ENCODE assay signal across 7 cellular contexts in the genomic region with DNA sequence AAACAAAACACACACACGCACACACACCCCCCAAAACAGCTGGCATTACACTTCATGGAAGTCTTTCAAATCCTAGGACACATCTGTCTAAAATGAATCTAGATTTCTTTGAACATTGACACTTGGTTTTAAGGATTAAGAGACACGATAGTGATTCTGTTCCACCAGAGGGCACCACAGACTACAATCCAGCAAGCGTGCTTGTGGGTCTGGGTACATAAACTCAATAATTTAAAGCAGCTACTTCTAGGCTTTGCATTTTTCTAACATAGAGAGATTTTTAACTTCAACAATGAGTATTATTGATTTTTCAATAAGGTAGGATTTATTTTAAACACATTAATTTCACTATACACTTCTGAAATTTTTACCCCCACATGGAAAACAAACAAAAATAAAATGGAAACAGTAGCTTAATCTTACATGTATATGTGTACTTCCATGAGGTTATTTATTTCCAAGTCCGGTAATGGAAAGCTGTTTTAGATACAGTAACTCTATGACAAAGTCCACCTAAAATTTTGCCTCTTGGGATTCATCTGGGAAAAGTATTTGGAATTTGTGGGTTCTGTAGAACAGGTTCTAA.
DNase-seq lines count a peak whose midpoint lies in the region; ATAC-seq and TF ChIP-seq lines count a peak whose summit lies in the region.

No MANE protein-coding gene starts in this region.

- H3K27me3 Mint-ChIP-seq in nephron progenitor cell (ENCODE audit: low read depth, poor library complexity): no peaks in the 10 kb centered on the region

- H3K9me3 ChIP-seq in esophagus muscularis mucosa: no peaks in the 10 kb centered on the region
- no peaks in the 10 kb centered on the region for H3K9me3 ChIP-seq in testis

- peak; percentile 24 for DNase-seq in GM10248 (ENCODE audit: extremely low spot score)
- DNase-seq in NOMO-1 (lab: John Stamatoyannopoulos, UW; ENCODE audit: unreplicated experiment in 2 of 2): peak; percentile 10 to 69
- peak; percentile 58 for DNase-seq in activated CD8-positive, alpha-beta memory T cell treated with anti-CD3 and anti-CD28 coated beads, Interleukin-2, amount 50 U/mL, for 48 hours
- no peak for DNase-seq in esophagus muscularis mucosa (ENCODE audit: extremely low spot score)
- DNase-seq in nephron progenitor cell: peak; percentile 53
- DNase-seq in testis: peak; percentile 76

- H3K27me3 ChIP-seq in esophagus muscularis mucosa (no peaks in the 10 kb centered on the region), testis (no peaks in the 10 kb centered on the region)

- intact Hi-C loops in esophagus muscularis mucosa (cut with DNase I): loop anchor here (2.0 to 10.0 kb wide), 3 partner anchors 70 to 1092 kb away; no protein-coding TSS in a partner anchor
- intact Hi-C loops in testis (cut with DNase I; ENCODE audit: low total_unique reads): no loop called here

- POLR2A ChIA-PET in GM10248 (lab: Yijun Ruan, JAX): no interaction called here

- CTCF ChIA-PET in GM10248 (lab: Yijun Ruan, JAX): interaction anchor here (1.0 to 5.9 kb wide), 10 partner anchors 8 to 660 kb away, joined by 3 to 45 read pairs (median 5); no protein-coding TSS in a partner anchor

- H3K4me3 Mint-ChIP-seq in nephron progenitor cell: no peak overlapping the region

- ATAC-seq in HG03342 (IDR thresholded peaks at IDR 0.05; ENCODE audit: unreplicated experiment): peak; percentile 77

- no peak overlapping the region for H3K27ac Mint-ChIP-seq in nephron progenitor cell

- WGBS in esophagus muscularis mucosa: 30% methylated on average over 4 of the region's 4 CpGs
- 41 to 48% methylated on average over 4 of the region's 4 CpGs for WGBS in testis, 2 donors

- TF ChIP-seq EP300 in esophagus muscularis mucosa (IDR thresholded peaks at IDR 0.05): no peak

- H3K36me3 Mint-ChIP-seq in nephron progenitor cell (ENCODE audit: low read depth): no peaks in the 10 kb centered on the region

- H3K36me3 ChIP-seq in esophagus muscularis mucosa (no peaks in the 10 kb centered on the region), testis (ENCODE audit: low read depth, missing control alignments) (no peaks in the 10 kb centered on the region)

- TF ChIP-seq POLR2A in esophagus muscularis mucosa (IDR thresholded peaks at IDR 0.05; ENCODE audit: low read depth) (no peak), testis (IDR thresholded peaks at IDR 0.05) (no peak)

- peaks cover 14% of the 10 kb centered on the region for H3K9me3 Mint-ChIP-seq in nephron progenitor cell

- H3K4me1 Mint-ChIP-seq in nephron progenitor cell: no peaks in the 10 kb centered on the region

- H3K4me3 ChIP-seq in esophagus muscularis mucosa (no peak overlapping the region), testis (no peak overlapping the region)

- H3K27ac ChIP-seq in esophagus muscularis mucosa (replicated peaks in 1 of 4) (no peak overlapping the region), testis (no peak overlapping the region)

- TF ChIP-seq CTCF in GM10248 (IDR thresholded peaks at IDR 0.05; ENCODE audit: control extremely low read depth, extremely low read depth, low read depth, missing control alignments): peak; percentile 48
- peak; percentile 68 to 77 (median 75) for TF ChIP-seq CTCF in esophagus muscularis mucosa (IDR thresholded peaks at IDR 0.05)
- TF ChIP-seq CTCF in nephron progenitor cell (IDR thresholded peaks at IDR 0.05): peak; percentile 77
- peak; percentile 64 to 83 (median 72) for TF ChIP-seq CTCF in testis (IDR thresholded peaks at IDR 0.05)

- H3K4me1 ChIP-seq in esophagus muscularis mucosa (peaks cover 0 to 5% (median 0%) of the 10 kb centered on the region in 4 donors), testis (no peaks in the 10 kb centered on the region)
